1 cellular context compared by ENCODE assay signal in the genomic region with DNA sequence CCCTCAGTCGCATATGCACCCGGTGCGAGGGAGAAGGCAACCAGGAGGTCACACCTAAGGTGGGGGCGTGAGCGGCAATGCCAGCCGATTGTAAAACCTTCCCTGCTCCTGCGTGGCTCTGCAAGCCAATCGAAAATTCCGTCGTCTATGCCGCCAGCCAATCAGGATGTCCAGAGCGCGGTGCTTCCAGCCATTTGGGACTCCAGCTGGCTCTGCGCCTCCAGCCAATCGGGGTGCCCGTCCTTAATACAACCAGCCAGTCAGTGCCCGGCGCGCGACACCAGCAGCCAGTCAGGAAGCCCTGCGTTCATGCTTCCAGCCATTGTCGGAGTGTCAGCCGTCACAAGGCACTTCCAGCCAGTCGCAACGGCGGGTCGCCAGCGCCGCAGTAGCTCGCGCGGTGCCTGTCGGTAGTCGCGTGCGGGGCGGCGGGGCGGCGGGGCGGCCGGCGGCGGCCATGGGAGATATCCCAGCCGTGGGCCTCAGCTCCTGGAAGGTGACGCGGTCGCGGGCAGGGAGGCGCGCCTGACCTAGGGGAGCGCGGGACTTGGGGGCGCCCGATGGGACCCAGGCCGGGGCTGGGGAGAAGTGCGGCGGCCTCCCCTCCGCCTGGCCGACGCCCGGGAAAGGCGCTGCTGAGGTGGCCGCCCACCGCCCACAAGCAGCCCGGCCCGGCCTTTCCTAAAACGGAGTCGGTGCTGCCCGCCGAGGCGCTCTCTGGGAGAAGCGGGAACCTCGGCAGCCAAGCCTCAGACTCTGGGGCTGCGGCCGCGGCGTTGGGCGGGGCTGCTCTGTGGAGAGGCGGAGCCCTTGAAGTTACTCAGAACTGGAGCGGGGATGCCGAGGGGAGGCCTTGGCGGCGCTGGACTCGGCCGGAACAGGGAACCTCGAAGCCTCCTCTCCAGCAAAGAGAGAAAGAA.
TF ChIP-seq lines count a peak whose summit lies in the region.

TSS of gene AKR1E2 (plus strand) at position 340 of the 920 bp plus-strand sequence. CDS start at position 458, 118 bp downstream.

TF ChIP-seq in K562, 482 proteins besides CTCF, POLR2A, EP300 and RAD21 (continued from another document):
- TF ChIP-seq ZBTB1 (CRISPR knock-in tag; IDR thresholded peaks at IDR 0.05; ENCODE audit: borderline replicate concordance, low read depth) (peak; percentile 41), ELF4 (CRISPR knock-in tag; IDR thresholded peaks at IDR 0.05) (no peak), STAG1 (CRISPR knock-in tag; IDR thresholded peaks at IDR 0.05; ENCODE audit: borderline replicate concordance) (no peak), MED1 (CRISPR knock-in tag; IDR thresholded peaks at IDR 0.05; ENCODE audit: borderline replicate concordance) (no peak)
- TF ChIP-seq, protein P1, sequence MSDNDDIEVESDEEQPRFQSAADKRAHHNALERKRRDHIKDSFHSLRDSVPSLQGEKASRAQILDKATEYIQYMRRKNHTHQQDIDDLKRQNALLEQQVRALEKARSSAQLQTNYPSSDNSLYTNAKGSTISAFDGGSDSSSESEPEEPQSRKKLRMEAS (CRISPR knock-in tag; IDR thresholded peaks at IDR 0.05), result peak; percentile 77
